Comparison of ENCODE assay signal across 23 cellular contexts in the genomic region with DNA sequence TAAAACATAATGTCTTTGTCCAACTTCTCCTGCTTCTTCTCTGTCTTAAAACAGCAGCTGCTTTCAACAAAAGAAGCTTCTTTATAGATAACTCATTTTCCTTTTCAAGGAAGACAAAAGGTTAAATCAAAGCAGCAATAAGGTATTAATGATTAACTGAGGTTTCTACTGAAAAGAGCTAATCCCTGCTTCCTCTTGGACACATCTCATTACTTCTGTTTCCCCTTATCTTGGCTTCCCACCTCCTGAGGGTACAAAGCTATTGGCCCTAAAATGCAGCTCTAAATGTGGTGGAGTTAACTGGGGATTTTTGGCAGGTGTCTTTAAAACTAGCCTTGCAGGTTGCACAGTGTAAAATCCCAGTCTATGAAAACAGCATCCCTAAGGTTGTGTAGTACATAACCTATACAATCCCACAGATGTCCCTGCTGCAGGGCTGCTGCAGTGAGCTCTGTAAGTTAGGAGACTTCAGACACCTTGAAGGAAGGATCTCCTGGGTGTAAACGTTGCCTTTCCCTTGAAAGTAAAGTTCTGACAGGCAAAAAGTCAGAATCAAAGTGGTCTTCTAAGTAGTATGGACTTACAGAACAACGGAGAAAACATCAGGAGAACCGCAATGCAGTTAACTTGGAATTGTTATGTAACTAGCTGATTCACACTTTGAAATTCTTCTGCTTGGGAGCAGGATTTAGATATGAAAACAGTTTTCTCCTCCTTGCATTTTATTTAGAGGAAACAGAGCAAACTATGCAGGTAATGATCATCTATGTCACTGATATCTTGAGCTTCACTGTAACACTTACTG.
A peak's percentile ranks its signal among the peaks of the same experiment; 100 is the strongest.
DNase-seq lines count a peak whose midpoint lies in the region; ATAC-seq, FAIRE-seq and TF ChIP-seq lines count a peak whose summit lies in the region.
"Had no signal": no experiment of that assay in that cellular context is flagged by ENCODE, and none has a peak within 500 bp of the region (broad histone marks: within the 10 kb centered on the region; RNA-seq: fewer than 3 reads in every experiment).

No MANE protein-coding gene starts in this region.

- H3K4me1 Mint-ChIP-seq in CD4-positive, alpha-beta memory T cell = peaks cover 45 to 74% (median 57%) of the 10 kb centered on the region in 4 donors
- H3K4me1 Mint-ChIP-seq in T-cell = peaks cover 56 to 68% (median 60%) of the 10 kb centered on the region in 3 donors
- H3K4me1 Mint-ChIP-seq in naive thymus-derived CD4-positive, alpha-beta T cell = peaks cover 16 to 70% (median 66%) of the 10 kb centered on the region in 7 donors

- H3K27me3 ChIP-seq in CD4-positive, alpha-beta memory T cell (ENCODE audit: insufficient read depth, low read length) = no peaks in the 10 kb centered on the region
- no peaks in the 10 kb centered on the region for H3K27me3 ChIP-seq in endothelial cell of umbilical vein (ENCODE audit: control insufficient read depth in 2 of 2, insufficient read depth in 2 of 2, low read length in 2 of 2)
- H3K27me3 ChIP-seq in naive thymus-derived CD4-positive, alpha-beta T cell (ENCODE audit: control insufficient read depth in 2 of 2, insufficient read depth in 2 of 2, low read length in 2 of 2) = no peaks in the 10 kb centered on the region
- H3K27me3 ChIP-seq in WERI-Rb-1 (ENCODE audit: insufficient read depth, low read depth, severe bottlenecking) = no peaks in the 10 kb centered on the region
- H3K27me3 ChIP-seq: breast epithelium, heart left ventricle, vagina had no signal

- H3K4me3 Mint-ChIP-seq in CD4-positive, alpha-beta memory T cell = no peak overlapping the region
- H3K4me3 Mint-ChIP-seq in T-cell = no peak overlapping the region
- peak overlapping the region in 1 of 10 donors; percentile 9 for H3K4me3 Mint-ChIP-seq in naive thymus-derived CD4-positive, alpha-beta T cell
- H3K4me3 Mint-ChIP-seq: stimulated activated naive CD8-positive, alpha-beta T cell treated with anti-CD3 and anti-CD28 coated beads, Interleukin-15, amount 100 ng/mL, for 72 hours; T-helper 17 cell had no signal

- H3K36me3 Mint-ChIP-seq in CD4-positive, alpha-beta memory T cell = peaks cover 67 to 86% of the 10 kb centered on the region in 2 donors
- peaks cover 69% of the 10 kb centered on the region for H3K36me3 Mint-ChIP-seq in T-cell
- H3K36me3 Mint-ChIP-seq in naive thymus-derived CD4-positive, alpha-beta T cell = peaks cover 1 to 63% (median 33%) of the 10 kb centered on the region in 5 donors

- intact Hi-C loops in CD4-positive, alpha-beta memory T cell (cut with micrococcal nuclease) = no loop called here
- intact Hi-C loops in endothelial cell of umbilical vein (cut with micrococcal nuclease) = no loop called here
- intact Hi-C loops in naive thymus-derived CD4-positive, alpha-beta T cell (cut with micrococcal nuclease) = no loop called here

- TF ChIP-seq POLR2A in endothelial cell of umbilical vein (IDR thresholded peaks at IDR 0.05; ENCODE audit: low read depth, low read length) = no peak

- H2AFZ ChIP-seq in endothelial cell of umbilical vein (ENCODE audit: low read depth, low read length) = no peak overlapping the region

- peak; percentile 15 for FAIRE-seq in endothelial cell of umbilical vein (lab: Jason Lieb, UNC)
- FAIRE-seq: D721Med, GM12892 had no signal

- no peaks in the 10 kb centered on the region for H3K79me2 ChIP-seq in endothelial cell of umbilical vein (ENCODE audit: control insufficient read depth, insufficient read depth, low read length)

- BruUV-seq in endothelial cell of umbilical vein (replicated peaks; lab: Mats Ljungman, UMichigan) = no TSS peak

- no peaks in the 10 kb centered on the region for H4K20me1 ChIP-seq in endothelial cell of umbilical vein (replicated peaks; ENCODE audit: control insufficient read depth, extremely low read depth, insufficient read depth, low read length)

- no peaks in the 10 kb centered on the region for H3K9me3 ChIP-seq in CD4-positive, alpha-beta memory T cell (ENCODE audit: control insufficient read depth in 1 of 2, low read length in 2 of 2)
- no peaks in the 10 kb centered on the region for H3K9me3 ChIP-seq in endothelial cell of umbilical vein (replicated peaks; ENCODE audit: control insufficient read depth, insufficient read depth, low read length)
- H3K9me3 ChIP-seq in naive thymus-derived CD4-positive, alpha-beta T cell (ENCODE audit: control insufficient read depth in 2 of 3, low read length in 3 of 3) = no peaks in the 10 kb centered on the region
- H3K9me3 ChIP-seq in WERI-Rb-1 (ENCODE audit: severe bottlenecking) = no peaks in the 10 kb centered on the region
- H3K9me3 ChIP-seq: breast epithelium, HAP-1, heart left ventricle, left ventricle myocardium inferior, vagina had no signal

- H3K27me3 Mint-ChIP-seq in CD4-positive, alpha-beta memory T cell = no peaks in the 10 kb centered on the region
- H3K27me3 Mint-ChIP-seq in T-cell = no peaks in the 10 kb centered on the region
- H3K27me3 Mint-ChIP-seq in naive thymus-derived CD4-positive, alpha-beta T cell = no peaks in the 10 kb centered on the region
- H3K27me3 Mint-ChIP-seq: stimulated activated naive CD8-positive, alpha-beta T cell treated with anti-CD3 and anti-CD28 coated beads, Interleukin-15, amount 100 ng/mL, for 72 hours; T-helper 17 cell had no signal

- DNase-seq in CD4-positive, alpha-beta memory T cell = no peak
- DNase-seq in T-cell = no peak
- DNase-seq in endothelial cell of umbilical vein (ENCODE audit: low read depth, low spot score) = no peak
- no peak for DNase-seq in naive thymus-derived CD4-positive, alpha-beta T cell
- DNase-seq in stimulated activated CD4-positive, alpha-beta T cell treated with anti-CD3 and anti-CD28 coated beads, Interleukin-15, amount 100 ng/mL, for 24 hours = no peak
- no peak for DNase-seq in WERI-Rb-1
- DNase-seq in NCI-H748 (lab: John Stamatoyannopoulos, UW; ENCODE audit: unreplicated experiment) = no peak
- DNase-seq in NCI-H510A treated with DMSO at 0.1 percent for 48 hours (lab: John Stamatoyannopoulos, UW) = no peak
- DNase-seq: activated CD4-positive, alpha-beta T cell treated with anti-CD3 and anti-CD28 coated beads for 1 hour; activated CD8-positive, alpha-beta memory T cell treated with anti-CD3 and anti-CD28 coated beads, Interleukin-2, amount 50 U/mL, for 48 hours; activated naive CD4-positive, alpha-beta T cell treated with anti-CD3 and anti-CD28 coated beads, Interleukin-2, amount 50 U/mL, for 16 hours; GF-D8; heart left ventricle; left ventricle myocardium inferior; NCI-H1417; SHP77 treated with DMSO at 0.1 percent for 48 hours; stimulated activated naive CD8-positive, alpha-beta T cell treated with anti-CD3 and anti-CD28 coated beads, Interleukin-15, amount 100 ng/mL, for 72 hours; T-helper 17 cell had no signal

- H3K4me2 ChIP-seq in endothelial cell of umbilical vein (ENCODE audit: insufficient read depth, low read length) = no peak overlapping the region

- POLR2A ChIA-PET in CD4-positive, alpha-beta memory T cell (lab: Charles Lee; ENCODE audit: partially characterized antibody) = interaction anchor here (1.0 to 1.4 kb wide), 5 partner anchors 10 to 366 kb away, joined by 3 read pairs; no protein-coding TSS in a partner anchor
- POLR2A ChIA-PET in T-cell (lab: Charles Lee) = interaction anchor here (0.6 to 1.1 kb wide), 4 partner anchors 9 to 191 kb away, joined by 3 to 5 read pairs (median 4); no protein-coding TSS in a partner anchor
- POLR2A ChIA-PET in endothelial cell of umbilical vein (lab: Charles Lee) = no interaction called here
- POLR2A ChIA-PET in naive thymus-derived CD4-positive, alpha-beta T cell (lab: Charles Lee) = no interaction called here

- no peak overlapping the region for H3K4me3 ChIP-seq in CD4-positive, alpha-beta memory T cell (ENCODE audit: low read length in 2 of 2)
- H3K4me3 ChIP-seq in endothelial cell of umbilical vein (replicated peaks in 1 of 3; ENCODE audit: insufficient read depth in 1 of 3, low read depth in 1 of 3, low read length in 3 of 3) (no peak overlapping the region), WERI-Rb-1 (ENCODE audit: low read depth, low read length) (no peak overlapping the region)
- H3K4me3 ChIP-seq in naive thymus-derived CD4-positive, alpha-beta T cell (ENCODE audit: low read length) = no peak overlapping the region
- H3K4me3 ChIP-seq: breast epithelium, HAP-1, heart left ventricle, left ventricle myocardium inferior, vagina had no signal

- dilution Hi-C loops in endothelial cell of umbilical vein (cut with MboI; ENCODE audit: extremely low pct_ligation_motif_present, low sequenced_read_pairs) = no loop called here

- H3K9me1 ChIP-seq in endothelial cell of umbilical vein (replicated peaks; ENCODE audit: control insufficient read depth, extremely low read depth, insufficient read depth, low read length) = no peaks in the 10 kb centered on the region

- CTCF ChIA-PET in CD4-positive, alpha-beta memory T cell (lab: Charles Lee; ENCODE audit: partially characterized antibody) = interaction anchor here (0.6 to 1.1 kb wide), 3 partner anchors 13 to 351 kb away, joined by 3 read pairs; no protein-coding TSS in a partner anchor
- CTCF ChIA-PET in T-cell (lab: Charles Lee) = interaction anchor here in 1 of 2 donors (0.6 to 1.6 kb wide), 2 partner anchors 19 to 28 kb away, joined by 3 to 6 read pairs; no protein-coding TSS in a partner anchor
- CTCF ChIA-PET in endothelial cell of umbilical vein (lab: Charles Lee) = interaction anchor here (1.0 to 1.3 kb wide), 5 partner anchors 9 to 46 kb away, joined by 3 to 4 read pairs (median 3); no protein-coding TSS in a partner anchor
- CTCF ChIA-PET in naive thymus-derived CD4-positive, alpha-beta T cell (lab: Charles Lee) = interaction anchor here (0.7 kb wide), 1 partner anchor 14 kb away, joined by 4 read pairs; no protein-coding TSS in a partner anchor

- no peak overlapping the region for H3K27ac ChIP-seq in CD4-positive, alpha-beta memory T cell (ENCODE audit: low read depth, low read length)
- H3K27ac ChIP-seq in endothelial cell of umbilical vein (ENCODE audit: insufficient read depth, low read depth, low read length) (no peak overlapping the region), WERI-Rb-1 (no peak overlapping the region)
- peak overlapping the region; percentile 34 for H3K27ac ChIP-seq in naive thymus-derived CD4-positive, alpha-beta T cell (ENCODE audit: low read depth, low read length)
- H3K27ac ChIP-seq: breast epithelium, heart left ventricle, left ventricle myocardium inferior, vagina had no signal

- H3K27ac Mint-ChIP-seq in CD4-positive, alpha-beta memory T cell = peak overlapping the region; percentile 29 to 67 (median 46)
- peak overlapping the region; percentile 52 to 55 for H3K27ac Mint-ChIP-seq in T-cell
- H3K27ac Mint-ChIP-seq in naive thymus-derived CD4-positive, alpha-beta T cell = peak overlapping the region in 7 of 9 donors; percentile 46 to 80 (median 72)
- H3K27ac Mint-ChIP-seq: stimulated activated naive CD8-positive, alpha-beta T cell treated with anti-CD3 and anti-CD28 coated beads, Interleukin-15, amount 100 ng/mL, for 72 hours had no signal

- TF ChIP-seq CTCF in endothelial cell of umbilical vein (IDR thresholded peaks at IDR 0.05; ENCODE audit: extremely low read depth in 1 of 2, insufficient read depth in 1 of 2, low read depth in 1 of 2, low read length in 2 of 2) = no peak
- TF ChIP-seq CTCF in WERI-Rb-1 (IDR thresholded peaks at IDR 0.05; ENCODE audit: low read depth, low read length) = no peak

- ATAC-seq in T-cell (replicated peaks in 1 of 4) = no peak
- ATAC-seq in naive thymus-derived CD4-positive, alpha-beta T cell = no peak
- ATAC-seq: heart left ventricle; stimulated activated naive CD8-positive, alpha-beta T cell treated with anti-CD3 and anti-CD28 coated beads, Interleukin-15, amount 100 ng/mL, for 72 hours; T-helper 17 cell had no signal

- H3K9ac ChIP-seq in endothelial cell of umbilical vein (replicated peaks; ENCODE audit: extremely low read depth, insufficient read depth, low read length) = no peak overlapping the region

- no peaks in the 10 kb centered on the region for H3K9me3 Mint-ChIP-seq in CD4-positive, alpha-beta memory T cell
- H3K9me3 Mint-ChIP-seq in T-cell = no peaks in the 10 kb centered on the region
- H3K9me3 Mint-ChIP-seq in naive thymus-derived CD4-positive, alpha-beta T cell = peaks cover 0 to 2% (median 0%) of the 10 kb centered on the region in 11 donors
- H3K9me3 Mint-ChIP-seq: stimulated activated naive CD8-positive, alpha-beta T cell treated with anti-CD3 and anti-CD28 coated beads, Interleukin-15, amount 100 ng/mL, for 72 hours had no signal

- peaks cover 58% of the 10 kb centered on the region for H3K4me1 ChIP-seq in CD4-positive, alpha-beta memory T cell (ENCODE audit: insufficient read depth, low read length)
- H3K4me1 ChIP-seq in endothelial cell of umbilical vein (ENCODE audit: control insufficient read depth, extremely low read depth, insufficient read depth, low read length) = peaks cover 3% of the 10 kb centered on the region
- peaks cover 4 to 8% of the 10 kb centered on the region in 2 donors for H3K4me1 ChIP-seq in naive thymus-derived CD4-positive, alpha-beta T cell (ENCODE audit: control insufficient read depth in 2 of 2, insufficient read depth in 2 of 2, low read length in 2 of 2)
- H3K4me1 ChIP-seq: breast epithelium had no signal

- peaks cover 43% of the 10 kb centered on the region for H3K36me3 ChIP-seq in CD4-positive, alpha-beta memory T cell (ENCODE audit: insufficient read depth, low read length)
- H3K36me3 ChIP-seq in endothelial cell of umbilical vein (ENCODE audit: control insufficient read depth in 2 of 2, extremely low read depth in 1 of 2, insufficient read depth in 2 of 2, low read length in 2 of 2) (peaks cover 9 to 12% of the 10 kb centered on the region in 2 experiments), WERI-Rb-1 (no peaks in the 10 kb centered on the region)
- peaks cover 9 to 59% (median 49%) of the 10 kb centered on the region in 3 experiments for H3K36me3 ChIP-seq in naive thymus-derived CD4-positive, alpha-beta T cell (ENCODE audit: control insufficient read depth in 2 of 3, insufficient read depth in 3 of 3, low read length in 3 of 3)
- H3K36me3 ChIP-seq: breast epithelium, HAP-1 had no signal

Comparison
In these comparisons a context has a peak if more than half of its experiments do, and no peak if none do; other contexts are left out.
1. POLR2A ChIA-PET loops: an anchor here in CD4-positive, alpha-beta memory T cell (1.0 to 1.4 kb wide) and T-cell (0.6 to 1.1 kb wide); none called in endothelial cell of umbilical vein and naive thymus-derived CD4-positive, alpha-beta T cell.